In the genomic region with DNA sequence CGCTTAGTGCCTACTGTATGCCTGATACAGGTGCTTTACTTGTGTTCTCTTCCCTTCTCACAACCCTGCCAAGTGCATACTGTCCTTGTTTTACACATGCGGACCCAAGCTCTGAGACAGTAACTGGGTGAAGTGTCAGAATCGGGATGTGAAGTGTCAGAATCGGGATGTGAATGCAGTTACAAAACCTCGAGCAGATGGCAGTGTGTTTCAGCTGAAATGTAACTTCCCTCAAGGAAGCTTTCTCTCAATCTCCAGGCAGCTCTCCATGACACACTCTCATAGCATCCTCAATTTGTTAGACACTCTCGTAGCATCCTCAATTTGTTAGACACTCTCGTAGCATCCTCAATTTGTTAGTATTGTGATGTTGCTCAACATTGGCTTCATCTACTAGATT, we compare ENCODE assay signal across 1 cellular context.
TF ChIP-seq lines count a peak whose summit lies in the region.

No MANE protein-coding gene starts in this region.

TF ChIP-seq in SK-N-SH, 30 proteins besides CTCF, POLR2A, EP300 and RAD21 (continued from another document):
- TF ChIP-seq, protein P1, sequence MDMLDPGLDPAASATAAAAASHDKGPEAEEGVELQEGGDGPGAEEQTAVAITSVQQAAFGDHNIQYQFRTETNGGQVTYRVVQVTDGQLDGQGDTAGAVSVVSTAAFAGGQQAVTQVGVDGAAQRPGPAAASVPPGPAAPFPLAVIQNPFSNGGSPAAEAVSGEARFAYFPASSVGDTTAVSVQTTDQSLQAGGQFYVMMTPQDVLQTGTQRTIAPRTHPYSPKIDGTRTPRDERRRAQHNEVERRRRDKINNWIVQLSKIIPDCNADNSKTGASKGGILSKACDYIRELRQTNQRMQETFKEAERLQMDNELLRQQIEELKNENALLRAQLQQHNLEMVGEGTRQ (IDR thresholded peaks at IDR 0.05; ENCODE audit: borderline replicate concordance, low read depth, low read length) = no peak
- TF ChIP-seq FOXM1 (IDR thresholded peaks at IDR 0.05; ENCODE audit: low read depth) (no peak), TEAD4 (IDR thresholded peaks at IDR 0.05; ENCODE audit: borderline replicate concordance, insufficient read depth) (no peak), CHD2 (IDR thresholded peaks at IDR 0.05; ENCODE audit: low read length, partially characterized antibody) (no peak), RCOR1 (IDR thresholded peaks at IDR 0.05; ENCODE audit: low read length) (no peak)
